17 cellular contexts compared by ENCODE assay signal in the genomic region with DNA sequence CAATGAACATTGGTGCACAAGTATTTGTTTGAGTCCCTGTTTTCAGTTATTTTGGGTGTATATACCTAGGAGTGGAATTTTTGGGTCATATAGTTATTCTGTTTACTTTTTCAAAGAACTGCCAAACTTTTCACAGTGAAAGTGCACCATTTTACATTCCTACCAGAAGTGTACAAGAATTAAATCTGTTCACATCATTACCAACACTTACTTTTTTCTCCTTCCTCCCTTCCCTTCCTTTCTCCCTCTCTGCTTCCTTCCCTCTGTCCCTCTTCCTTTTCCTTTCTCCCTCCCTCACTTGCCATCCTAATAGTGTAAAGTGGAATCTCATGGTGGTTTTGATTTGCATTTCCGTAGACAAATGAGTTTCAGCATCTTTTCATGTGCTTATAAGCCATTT. TPM values are rescaled to one million over a fixed set of nuclear protein-coding genes. Genes with fewer than 3 reads are reported as not detected.
DNase-seq lines count a peak whose midpoint lies in the region; TF ChIP-seq lines count a peak whose summit lies in the region.
"Had no signal": no experiment of that assay in that cellular context is flagged by ENCODE, and none has a peak within 500 bp of the region (broad histone marks: within the 10 kb centered on the region; RNA-seq: fewer than 3 reads in every experiment).

No MANE protein-coding gene starts in this region.

- DNase-seq in H9: no peak
- DNase-seq in endodermal cell: no peak
- no peak for DNase-seq in progenitor cell of endocrine pancreas (ENCODE audit: low spot score, unreplicated experiment)
- DNase-seq in dorsolateral prefrontal cortex: no peak
- DNase-seq in KBM-7: no peak
- DNase-seq in HuH-7 (ENCODE audit: low spot score): no peak
- DNase-seq: BE2C; CD4-positive, alpha-beta memory T cell; COR-L47; DMS153; DMS79 treated with DMSO at 0.1 percent for 48 hours; EL; IMR-90 had no signal

- no peak overlapping the region for H4K91ac ChIP-seq in H9 (ENCODE audit: insufficient read length, low read depth, low read length)

- H2AK5ac ChIP-seq in H9 (ENCODE audit: insufficient read length, low read length): no peak overlapping the region

- H3K27me3 Mint-ChIP-seq in H9 (ENCODE audit: low read depth) (no peaks in the 10 kb centered on the region), endodermal cell (ENCODE audit: insufficient read depth) (no peaks in the 10 kb centered on the region), progenitor cell of endocrine pancreas (no peaks in the 10 kb centered on the region)
- H3K27me3 Mint-ChIP-seq: CD4-positive, alpha-beta memory T cell had no signal

- peaks cover 28% of the 10 kb centered on the region; the same call in 1 of the 2 replicates for H3K79me2 ChIP-seq in H9 (ENCODE audit: insufficient read depth, low read length)

- no peak overlapping the region for H2BK20ac ChIP-seq in H9 (ENCODE audit: low read depth, low read length, poor library complexity, severe bottlenecking)

- H4K8ac ChIP-seq in H9 (replicated peaks; ENCODE audit: insufficient read length, low read depth, low read length): no peak overlapping the region

- no peaks in the 10 kb centered on the region for H4K20me1 ChIP-seq in H9 (ENCODE audit: control insufficient read depth, insufficient read depth, insufficient read length)

- H3K18ac ChIP-seq in H9 (ENCODE audit: insufficient read length, low read depth, low read length): no peak overlapping the region

- H3K23me2 ChIP-seq in H9 (ENCODE audit: insufficient read length, low read depth, low read length, poor library complexity, severe bottlenecking): no peaks in the 10 kb centered on the region

- H2BK12ac ChIP-seq in H9 (ENCODE audit: insufficient read length, low read depth, low read length): no peak overlapping the region

- no peak overlapping the region for H3K23ac ChIP-seq in H9 (ENCODE audit: insufficient read length, low read depth, low read length)

- no peak overlapping the region for H3K56ac ChIP-seq in H9 (ENCODE audit: insufficient read length, low read depth, low read length)

- peaks cover 68 to 85% of the 10 kb centered on the region in 2 experiments for H3K4me1 Mint-ChIP-seq in H9
- peaks cover 20% of the 10 kb centered on the region for H3K4me1 Mint-ChIP-seq in endodermal cell
- H3K4me1 Mint-ChIP-seq in progenitor cell of endocrine pancreas (ENCODE audit: low read depth): peaks cover 11% of the 10 kb centered on the region

- in situ Hi-C loops in KBM-7 (cut with MboI; ENCODE audit: low pct_unique_long_range_greater_than_20kb, low sequenced_read_pairs): no loop called here

- H3K9ac ChIP-seq in H9 (ENCODE audit: extremely low read depth, insufficient read length, low read length) (no peak overlapping the region), HUES6 (ENCODE audit: low read length) (no peak overlapping the region), endodermal cell (ENCODE audit: extremely low read depth, low read length, poor library complexity, severe bottlenecking) (no peak overlapping the region)

- H3K36me3 ChIP-seq in HUES6 (ENCODE audit: control insufficient read depth, insufficient read depth, low read length): peaks cover 67% of the 10 kb centered on the region
- H3K36me3 ChIP-seq in endodermal cell (ENCODE audit: control insufficient read depth, insufficient read depth, low read length): peaks cover 67% of the 10 kb centered on the region
- H3K36me3 ChIP-seq: BE2C had no signal

- no peak overlapping the region for H2BK15ac ChIP-seq in H9 (ENCODE audit: low read depth, low read length)

- H3K9me3 Mint-ChIP-seq in H9: no peaks in the 10 kb centered on the region; a peak in 1 of 5 replicates
- no peaks in the 10 kb centered on the region for H3K9me3 Mint-ChIP-seq in endodermal cell
- H3K9me3 Mint-ChIP-seq in progenitor cell of endocrine pancreas (ENCODE audit: low read depth): no peaks in the 10 kb centered on the region
- H3K9me3 Mint-ChIP-seq: CD4-positive, alpha-beta memory T cell had no signal

- H4K5ac ChIP-seq in H9 (ENCODE audit: insufficient read length, low read depth, low read length): no peak overlapping the region

- no peak overlapping the region for H3K4me2 ChIP-seq in H9 (ENCODE audit: insufficient read depth, insufficient read length, low read length)
- H3K4me2 ChIP-seq: A549 had no signal

- H3K4me3 Mint-ChIP-seq in H9 (no peak overlapping the region), endodermal cell (no peak overlapping the region), progenitor cell of endocrine pancreas (ENCODE audit: low read depth) (no peak overlapping the region)
- H3K4me3 Mint-ChIP-seq: CD4-positive, alpha-beta memory T cell had no signal

- no peak overlapping the region for H3K4ac ChIP-seq in H9 (ENCODE audit: low read depth, low read length)

- WGBS in H9 (ENCODE audit: extremely low coverage, insufficient read length, low lambda C conversion rate): no CpG with 5 or more reads among the region's 1 CpG
- 92 to 100% methylated on average over 1 of the region's 1 CpG for WGBS in endodermal cell (ENCODE audit: insufficient coverage in 1 of 2, insufficient read length in 1 of 2), 2 experiments

- no peak overlapping the region for H2BK5ac ChIP-seq in H9 (ENCODE audit: insufficient read length, low read length)

- H3K36me3 Mint-ChIP-seq in H9 (ENCODE audit: insufficient read depth in 1 of 3, low read depth in 3 of 3): peaks cover 53 to 65% (median 53%) of the 10 kb centered on the region in 3 experiments
- H3K36me3 Mint-ChIP-seq in endodermal cell (ENCODE audit: low read depth): peaks cover 66% of the 10 kb centered on the region
- H3K36me3 Mint-ChIP-seq in progenitor cell of endocrine pancreas (ENCODE audit: insufficient read depth): peaks cover 25% of the 10 kb centered on the region

- H3K4me1 ChIP-seq in H9 (ENCODE audit: insufficient read depth, low read length) (0 out of 2 replicates have a peak, but pooled peaks cover 3% of the 10 kb centered on the region), HUES6 (ENCODE audit: control insufficient read depth, insufficient read depth, low read length) (peaks cover 36% of the 10 kb centered on the region), endodermal cell (ENCODE audit: control insufficient read depth, insufficient read depth, low read length) (peaks cover 4% of the 10 kb centered on the region)
- H3K4me1 ChIP-seq: A549, BE2C had no signal

- intact Hi-C loops in dorsolateral prefrontal cortex (cut with DNase I): no loop called here

- no peak overlapping the region for H2BK120ac ChIP-seq in H9 (ENCODE audit: low read depth, low read length, poor library complexity, severe bottlenecking)

- no peaks in the 10 kb centered on the region for H3K9me3 ChIP-seq in H9 (ENCODE audit: control insufficient read depth, low read depth, low read length)
- no peaks in the 10 kb centered on the region for H3K9me3 ChIP-seq in HUES6 (ENCODE audit: control insufficient read depth, insufficient read depth, low read depth, low read length)
- H3K9me3 ChIP-seq in endodermal cell (ENCODE audit: control insufficient read depth, low read length): no peaks in the 10 kb centered on the region
- H3K9me3 ChIP-seq: A549, BE2C had no signal

- H3K27me3 ChIP-seq in H9 (ENCODE audit: insufficient read depth, low read length): no peaks in the 10 kb centered on the region
- no peaks in the 10 kb centered on the region for H3K27me3 ChIP-seq in HUES6 (ENCODE audit: control insufficient read depth, insufficient read depth, low read length)
- no peaks in the 10 kb centered on the region for H3K27me3 ChIP-seq in endodermal cell (ENCODE audit: control insufficient read depth, insufficient read depth, low read length, poor library complexity, severe bottlenecking)
- no peaks in the 10 kb centered on the region for H3K27me3 ChIP-seq in dorsolateral prefrontal cortex
- H3K27me3 ChIP-seq: BE2C had no signal

- TF ChIP-seq CTCF in H9 (conservative IDR thresholded peaks at IDR 0.05) (no peak), endodermal cell (conservative IDR thresholded peaks at IDR 0.05) (no peak), progenitor cell of endocrine pancreas (IDR thresholded peaks at IDR 0.05; ENCODE audit: unreplicated experiment) (no peak), dorsolateral prefrontal cortex (IDR thresholded peaks at IDR 0.05 in 54 of 56, conservative IDR thresholded peaks at IDR 0.05 in 2 of 56; ENCODE audit: low read depth in 1 of 56, partially characterized antibody in 56 of 56) (no peak)

- H3K79me1 ChIP-seq in H9 (ENCODE audit: insufficient read depth, low read depth, low read length, poor library complexity, severe bottlenecking): peaks cover 8% of the 10 kb centered on the region

- no peak overlapping the region for H2AFZ ChIP-seq in H9 (ENCODE audit: low read length)

- H3K4me3 ChIP-seq in HUES6 (ENCODE audit: low read depth, low read length): no peak overlapping the region
- H3K4me3 ChIP-seq in endodermal cell (ENCODE audit: low read length): no peak overlapping the region
- H3K4me3 ChIP-seq in dorsolateral prefrontal cortex: no peak overlapping the region
- H3K4me3 ChIP-seq: A549 had no signal

- H3K14ac ChIP-seq in H9 (ENCODE audit: insufficient read depth, low read length): no peak overlapping the region

- H3K27ac Mint-ChIP-seq in H9 (peak overlapping the region; percentile 38 to 76 (median 68); a peak in 6 of 7 replicates), endodermal cell (peak overlapping the region; percentile 31), progenitor cell of endocrine pancreas (peak overlapping the region; percentile 51)

- no peak overlapping the region for H3T11ph ChIP-seq in H9 (ENCODE audit: low read length)

- H3K27ac ChIP-seq in H9 (ENCODE audit: insufficient read length, low read depth, low read length) (no peak overlapping the region), HUES6 (ENCODE audit: low read depth, low read length) (0 out of 2 replicates have a peak overlapping the region, but pooled peaks have one; percentile 14), endodermal cell (ENCODE audit: low read depth, low read length) (no peak overlapping the region), dorsolateral prefrontal cortex (no peak overlapping the region)
- H3K27ac ChIP-seq: A549, C4-2B, HL-60 had no signal

RNA-seq across cellular contexts. Expression of a gene that starts 11.9 kb away (rescaled TPM):
- total RNA-seq in H9 (2021) (53.5 and 56.5 TPM in 2 replicates), endodermal cell (10 to 100 TPM; 38.4 to 51.0 TPM), progenitor cell of endocrine pancreas (31.8 and 33.4 TPM in 2 replicates), dorsolateral prefrontal cortex (10 to 100 TPM; 15.4 to 33.2 (median 20.9) TPM)
- polyA plus RNA-seq in endodermal cell (2013, experiment 1 of 2): 32.2 TPM
- 34.7 TPM for polyA plus RNA-seq in endodermal cell (2013, experiment 2 of 2)
